In the genomic region with DNA sequence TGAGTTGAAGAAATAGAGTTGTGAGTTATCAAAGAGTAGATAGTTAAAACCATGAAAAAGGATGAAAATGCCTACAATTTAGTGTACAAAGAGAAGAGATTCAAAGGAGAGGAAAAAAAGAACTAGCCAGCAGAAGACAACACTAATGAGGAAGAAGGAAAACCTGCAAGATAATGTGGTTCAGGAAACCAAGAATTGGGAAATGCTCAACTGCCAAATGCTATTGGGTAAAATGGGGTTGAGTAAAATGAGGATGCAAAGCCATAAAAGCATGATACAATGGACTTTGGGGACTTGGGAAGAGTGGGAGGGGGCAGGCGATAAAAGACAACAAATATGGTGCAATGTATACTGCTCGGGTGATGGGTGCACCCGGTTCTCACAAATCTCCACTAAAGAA, we compare ENCODE assay signal across 1 cellular context.
TF ChIP-seq lines count a peak whose summit lies in the region.

No MANE protein-coding gene starts in this region.

TF ChIP-seq in GM23338, 12 proteins besides CTCF, POLR2A, EP300 and RAD21 (continued from another document):
- TF ChIP-seq, protein P1, sequence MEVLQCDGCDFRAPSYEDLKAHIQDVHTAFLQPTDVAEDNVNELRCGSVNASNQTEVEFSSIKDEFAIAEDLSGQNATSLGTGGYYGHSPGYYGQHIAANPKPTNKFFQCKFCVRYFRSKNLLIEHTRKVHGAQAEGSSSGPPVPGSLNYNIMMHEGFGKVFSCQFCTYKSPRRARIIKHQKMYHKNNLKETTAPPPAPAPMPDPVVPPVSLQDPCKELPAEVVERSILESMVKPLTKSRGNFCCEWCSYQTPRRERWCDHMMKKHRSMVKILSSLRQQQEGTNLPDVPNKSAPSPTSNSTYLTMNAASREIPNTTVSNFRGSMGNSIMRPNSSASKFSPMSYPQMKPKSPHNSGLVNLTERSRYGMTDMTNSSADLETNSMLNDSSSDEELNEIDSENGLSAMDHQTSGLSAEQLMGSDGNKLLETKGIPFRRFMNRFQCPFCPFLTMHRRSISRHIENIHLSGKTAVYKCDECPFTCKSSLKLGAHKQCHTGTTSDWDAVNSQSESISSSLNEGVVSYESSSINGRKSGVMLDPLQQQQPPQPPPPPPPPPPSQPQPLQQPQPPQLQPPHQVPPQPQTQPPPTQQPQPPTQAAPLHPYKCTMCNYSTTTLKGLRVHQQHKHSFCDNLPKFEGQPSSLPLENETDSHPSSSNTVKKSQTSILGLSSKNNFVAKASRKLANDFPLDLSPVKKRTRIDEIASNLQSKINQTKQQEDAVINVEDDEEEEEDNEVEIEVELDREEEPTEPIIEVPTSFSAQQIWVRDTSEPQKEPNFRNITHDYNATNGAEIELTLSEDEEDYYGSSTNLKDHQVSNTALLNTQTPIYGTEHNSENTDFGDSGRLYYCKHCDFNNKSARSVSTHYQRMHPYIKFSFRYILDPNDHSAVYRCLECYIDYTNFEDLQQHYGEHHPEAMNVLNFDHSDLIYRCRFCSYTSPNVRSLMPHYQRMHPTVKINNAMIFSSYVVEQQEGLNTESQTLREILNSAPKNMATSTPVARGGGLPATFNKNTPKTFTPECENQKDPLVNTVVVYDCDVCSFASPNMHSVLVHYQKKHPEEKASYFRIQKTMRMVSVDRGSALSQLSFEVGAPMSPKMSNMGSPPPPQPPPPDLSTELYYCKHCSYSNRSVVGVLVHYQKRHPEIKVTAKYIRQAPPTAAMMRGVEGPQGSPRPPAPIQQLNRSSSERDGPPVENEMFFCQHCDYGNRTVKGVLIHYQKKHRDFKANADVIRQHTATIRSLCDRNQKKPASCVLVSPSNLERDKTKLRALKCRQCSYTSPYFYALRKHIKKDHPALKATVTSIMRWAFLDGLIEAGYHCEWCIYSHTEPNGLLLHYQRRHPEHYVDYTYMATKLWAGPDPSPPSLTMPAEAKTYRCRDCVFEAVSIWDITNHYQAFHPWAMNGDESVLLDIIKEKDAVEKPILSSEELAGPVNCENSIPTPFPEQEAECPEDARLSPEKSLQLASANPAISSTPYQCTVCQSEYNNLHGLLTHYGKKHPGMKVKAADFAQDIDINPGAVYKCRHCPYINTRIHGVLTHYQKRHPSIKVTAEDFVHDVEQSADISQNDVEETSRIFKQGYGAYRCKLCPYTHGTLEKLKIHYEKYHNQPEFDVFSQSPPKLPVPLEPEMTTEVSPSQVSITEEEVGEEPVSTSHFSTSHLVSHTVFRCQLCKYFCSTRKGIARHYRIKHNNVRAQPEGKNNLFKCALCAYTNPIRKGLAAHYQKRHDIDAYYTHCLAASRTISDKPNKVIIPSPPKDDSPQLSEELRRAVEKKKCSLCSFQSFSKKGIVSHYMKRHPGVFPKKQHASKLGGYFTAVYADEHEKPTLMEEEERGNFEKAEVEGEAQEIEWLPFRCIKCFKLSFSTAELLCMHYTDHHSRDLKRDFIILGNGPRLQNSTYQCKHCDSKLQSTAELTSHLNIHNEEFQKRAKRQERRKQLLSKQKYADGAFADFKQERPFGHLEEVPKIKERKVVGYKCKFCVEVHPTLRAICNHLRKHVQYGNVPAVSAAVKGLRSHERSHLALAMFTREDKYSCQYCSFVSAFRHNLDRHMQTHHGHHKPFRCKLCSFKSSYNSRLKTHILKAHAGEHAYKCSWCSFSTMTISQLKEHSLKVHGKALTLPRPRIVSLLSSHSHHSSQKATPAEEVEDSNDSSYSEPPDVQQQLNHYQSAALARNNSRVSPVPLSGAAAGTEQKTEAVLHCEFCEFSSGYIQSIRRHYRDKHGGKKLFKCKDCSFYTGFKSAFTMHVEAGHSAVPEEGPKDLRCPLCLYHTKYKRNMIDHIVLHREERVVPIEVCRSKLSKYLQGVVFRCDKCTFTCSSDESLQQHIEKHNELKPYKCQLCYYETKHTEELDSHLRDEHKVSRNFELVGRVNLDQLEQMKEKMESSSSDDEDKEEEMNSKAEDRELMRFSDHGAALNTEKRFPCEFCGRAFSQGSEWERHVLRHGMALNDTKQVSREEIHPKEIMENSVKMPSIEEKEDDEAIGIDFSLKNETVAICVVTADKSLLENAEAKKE (CRISPR knock-in tag; IDR thresholded peaks at IDR 0.05): no peak
- TF ChIP-seq POLR2AphosphoS5 (IDR thresholded peaks at IDR 0.05; ENCODE audit: low read depth) (no peak), NANOG (IDR thresholded peaks at IDR 0.05; ENCODE audit: borderline replicate concordance) (no peak), CREB1 (CRISPR knock-in tag; IDR thresholded peaks at IDR 0.05; ENCODE audit: low read depth) (no peak), JUNB (IDR thresholded peaks at IDR 0.05; ENCODE audit: unreplicated experiment) (no peak), STAT1 (IDR thresholded peaks at IDR 0.05; ENCODE audit: unreplicated experiment) (no peak), ZNF331 (CRISPR knock-in tag; IDR thresholded peaks at IDR 0.05; ENCODE audit: low read depth) (no peak), EZH2 (IDR thresholded peaks at IDR 0.05; ENCODE audit: low read depth, unreplicated experiment) (no peak), ZNF114 (CRISPR knock-in tag; IDR thresholded peaks at IDR 0.05) (no peak)
- TF ChIP-seq, protein P2, sequence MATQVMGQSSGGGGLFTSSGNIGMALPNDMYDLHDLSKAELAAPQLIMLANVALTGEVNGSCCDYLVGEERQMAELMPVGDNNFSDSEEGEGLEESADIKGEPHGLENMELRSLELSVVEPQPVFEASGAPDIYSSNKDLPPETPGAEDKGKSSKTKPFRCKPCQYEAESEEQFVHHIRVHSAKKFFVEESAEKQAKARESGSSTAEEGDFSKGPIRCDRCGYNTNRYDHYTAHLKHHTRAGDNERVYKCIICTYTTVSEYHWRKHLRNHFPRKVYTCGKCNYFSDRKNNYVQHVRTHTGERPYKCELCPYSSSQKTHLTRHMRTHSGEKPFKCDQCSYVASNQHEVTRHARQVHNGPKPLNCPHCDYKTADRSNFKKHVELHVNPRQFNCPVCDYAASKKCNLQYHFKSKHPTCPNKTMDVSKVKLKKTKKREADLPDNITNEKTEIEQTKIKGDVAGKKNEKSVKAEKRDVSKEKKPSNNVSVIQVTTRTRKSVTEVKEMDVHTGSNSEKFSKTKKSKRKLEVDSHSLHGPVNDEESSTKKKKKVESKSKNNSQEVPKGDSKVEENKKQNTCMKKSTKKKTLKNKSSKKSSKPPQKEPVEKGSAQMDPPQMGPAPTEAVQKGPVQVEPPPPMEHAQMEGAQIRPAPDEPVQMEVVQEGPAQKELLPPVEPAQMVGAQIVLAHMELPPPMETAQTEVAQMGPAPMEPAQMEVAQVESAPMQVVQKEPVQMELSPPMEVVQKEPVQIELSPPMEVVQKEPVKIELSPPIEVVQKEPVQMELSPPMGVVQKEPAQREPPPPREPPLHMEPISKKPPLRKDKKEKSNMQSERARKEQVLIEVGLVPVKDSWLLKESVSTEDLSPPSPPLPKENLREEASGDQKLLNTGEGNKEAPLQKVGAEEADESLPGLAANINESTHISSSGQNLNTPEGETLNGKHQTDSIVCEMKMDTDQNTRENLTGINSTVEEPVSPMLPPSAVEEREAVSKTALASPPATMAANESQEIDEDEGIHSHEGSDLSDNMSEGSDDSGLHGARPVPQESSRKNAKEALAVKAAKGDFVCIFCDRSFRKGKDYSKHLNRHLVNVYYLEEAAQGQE (IDR thresholded peaks at IDR 0.05; ENCODE audit: unreplicated experiment): no peak
- TF ChIP-seq, protein P3, sequence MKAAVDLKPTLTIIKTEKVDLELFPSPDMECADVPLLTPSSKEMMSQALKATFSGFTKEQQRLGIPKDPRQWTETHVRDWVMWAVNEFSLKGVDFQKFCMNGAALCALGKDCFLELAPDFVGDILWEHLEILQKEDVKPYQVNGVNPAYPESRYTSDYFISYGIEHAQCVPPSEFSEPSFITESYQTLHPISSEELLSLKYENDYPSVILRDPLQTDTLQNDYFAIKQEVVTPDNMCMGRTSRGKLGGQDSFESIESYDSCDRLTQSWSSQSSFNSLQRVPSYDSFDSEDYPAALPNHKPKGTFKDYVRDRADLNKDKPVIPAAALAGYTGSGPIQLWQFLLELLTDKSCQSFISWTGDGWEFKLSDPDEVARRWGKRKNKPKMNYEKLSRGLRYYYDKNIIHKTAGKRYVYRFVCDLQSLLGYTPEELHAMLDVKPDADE (IDR thresholded peaks at IDR 0.05): no peak
